In genomic region chr11:67485873-67486343, GRCh38 we compare ENCODE assay signal across 2 cellular contexts.
A peak's percentile ranks its signal among the peaks of the same experiment; 100 is the strongest.
TF ChIP-seq lines count a peak whose summit lies in the region.

No MANE protein-coding gene starts in this region.

TF ChIP-seq in GM12891, 5 proteins besides CTCF, POLR2A, EP300 and RAD21:
- TF ChIP-seq POU2F2 (IDR thresholded peaks at IDR 0.05; ENCODE audit: low read depth, low read length) (peak; percentile 45; the same call in 1 of the 2 replicates), TAF1 (IDR thresholded peaks at IDR 0.05; ENCODE audit: low read depth, low read length) (0 out of 2 replicates have a peak, but pooled peaks have one; percentile 50), POLR2AphosphoS5 (IDR thresholded peaks at IDR 0.05; ENCODE audit: low read depth, low read length) (peak; percentile 75; the same call in 1 of the 2 replicates)

TF ChIP-seq in HEK293, 187 proteins besides CTCF, POLR2A, EP300 and RAD21 (continued from another document):
- TF ChIP-seq KLF1 (tag by site-specific recombination; IDR thresholded peaks at IDR 0.05) = peak; percentile 51
- TF ChIP-seq GLIS1 (tag by site-specific recombination; IDR thresholded peaks at IDR 0.05) = peak; percentile 75
- peak; percentile 21 for TF ChIP-seq SP2 (tag by site-specific recombination; IDR thresholded peaks at IDR 0.05)
- TF ChIP-seq, protein P1, sequence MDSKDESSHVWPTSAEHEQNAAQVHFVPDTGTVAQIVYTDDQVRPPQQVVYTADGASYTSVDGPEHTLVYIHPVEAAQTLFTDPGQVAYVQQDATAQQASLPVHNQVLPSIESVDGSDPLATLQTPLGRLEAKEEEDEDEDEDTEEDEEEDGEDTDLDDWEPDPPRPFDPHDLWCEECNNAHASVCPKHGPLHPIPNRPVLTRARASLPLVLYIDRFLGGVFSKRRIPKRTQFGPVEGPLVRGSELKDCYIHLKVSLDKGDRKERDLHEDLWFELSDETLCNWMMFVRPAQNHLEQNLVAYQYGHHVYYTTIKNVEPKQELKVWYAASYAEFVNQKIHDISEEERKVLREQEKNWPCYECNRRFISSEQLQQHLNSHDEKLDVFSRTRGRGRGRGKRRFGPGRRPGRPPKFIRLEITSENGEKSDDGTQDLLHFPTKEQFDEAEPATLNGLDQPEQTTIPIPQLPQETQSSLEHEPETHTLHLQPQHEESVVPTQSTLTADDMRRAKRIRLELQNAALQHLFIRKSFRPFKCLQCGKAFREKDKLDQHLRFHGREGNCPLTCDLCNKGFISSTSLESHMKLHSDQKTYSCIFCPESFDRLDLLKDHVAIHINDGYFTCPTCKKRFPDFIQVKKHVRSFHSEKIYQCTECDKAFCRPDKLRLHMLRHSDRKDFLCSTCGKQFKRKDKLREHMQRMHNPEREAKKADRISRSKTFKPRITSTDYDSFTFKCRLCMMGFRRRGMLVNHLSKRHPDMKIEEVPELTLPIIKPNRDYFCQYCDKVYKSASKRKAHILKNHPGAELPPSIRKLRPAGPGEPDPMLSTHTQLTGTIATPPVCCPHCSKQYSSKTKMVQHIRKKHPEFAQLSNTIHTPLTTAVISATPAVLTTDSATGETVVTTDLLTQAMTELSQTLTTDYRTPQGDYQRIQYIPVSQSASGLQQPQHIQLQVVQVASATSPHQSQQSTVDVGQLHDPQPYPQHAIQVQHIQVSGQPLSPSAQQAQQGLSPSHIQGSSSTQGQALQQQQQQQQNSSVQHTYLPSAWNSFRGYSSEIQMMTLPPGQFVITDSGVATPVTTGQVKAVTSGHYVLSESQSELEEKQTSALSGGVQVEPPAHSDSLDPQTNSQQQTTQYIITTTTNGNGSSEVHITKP (tag by site-specific recombination; IDR thresholded peaks at IDR 0.05) = peak; percentile 56; the same call in 1 of the 2 replicates
